1 cellular context compared by ENCODE assay signal in genomic region chr22:41565403-41566054, GRCh38.
A peak's percentile ranks its signal among the peaks of the same experiment; 100 is the strongest.
TF ChIP-seq lines count a peak whose summit lies in the region.

No MANE protein-coding gene starts in this region.

TF ChIP-seq in HCT116, 20 proteins besides CTCF, POLR2A, EP300 and RAD21 (continued from another document):
- no peak for TF ChIP-seq REST (IDR thresholded peaks at IDR 0.05; ENCODE audit: low read depth)
- peak; percentile 44; the same call in 1 of the 2 replicates for TF ChIP-seq MAX (IDR thresholded peaks at IDR 0.05)
- TF ChIP-seq EZH2 (IDR thresholded peaks at IDR 0.05) = no peak
- TF ChIP-seq TCF7L2 (IDR thresholded peaks at IDR 0.05; ENCODE audit: borderline replicate concordance, extremely low read depth, insufficient read depth, insufficient read length) = no peak
- no peak for TF ChIP-seq CEBPB (IDR thresholded peaks at IDR 0.05; ENCODE audit: low read depth)
- peak; percentile 57; the same call in 1 of the 2 replicates for TF ChIP-seq JUND (IDR thresholded peaks at IDR 0.05)
- TF ChIP-seq SRF (IDR thresholded peaks at IDR 0.05; ENCODE audit: low read depth) = no peak
- no peak for TF ChIP-seq EGR1 (IDR thresholded peaks at IDR 0.05; ENCODE audit: low read depth)
- TF ChIP-seq ATF3 (IDR thresholded peaks at IDR 0.05) = no peak
- no peak for TF ChIP-seq POLR2AphosphoS5 (IDR thresholded peaks at IDR 0.05; ENCODE audit: low read depth, low read length)
- TF ChIP-seq CBX3 (IDR thresholded peaks at IDR 0.05; ENCODE audit: low read depth) = no peak
- TF ChIP-seq YY1 (IDR thresholded peaks at IDR 0.05; ENCODE audit: extremely low read depth, insufficient replicate concordance, low read depth, low read length) = no peak
- no peak for TF ChIP-seq ELF1 (IDR thresholded peaks at IDR 0.05; ENCODE audit: borderline replicate concordance, low read depth)
- no peak for TF ChIP-seq SIN3A (IDR thresholded peaks at IDR 0.05; ENCODE audit: low read depth)
